8 cellular contexts compared by ENCODE assay signal in the genomic region with DNA sequence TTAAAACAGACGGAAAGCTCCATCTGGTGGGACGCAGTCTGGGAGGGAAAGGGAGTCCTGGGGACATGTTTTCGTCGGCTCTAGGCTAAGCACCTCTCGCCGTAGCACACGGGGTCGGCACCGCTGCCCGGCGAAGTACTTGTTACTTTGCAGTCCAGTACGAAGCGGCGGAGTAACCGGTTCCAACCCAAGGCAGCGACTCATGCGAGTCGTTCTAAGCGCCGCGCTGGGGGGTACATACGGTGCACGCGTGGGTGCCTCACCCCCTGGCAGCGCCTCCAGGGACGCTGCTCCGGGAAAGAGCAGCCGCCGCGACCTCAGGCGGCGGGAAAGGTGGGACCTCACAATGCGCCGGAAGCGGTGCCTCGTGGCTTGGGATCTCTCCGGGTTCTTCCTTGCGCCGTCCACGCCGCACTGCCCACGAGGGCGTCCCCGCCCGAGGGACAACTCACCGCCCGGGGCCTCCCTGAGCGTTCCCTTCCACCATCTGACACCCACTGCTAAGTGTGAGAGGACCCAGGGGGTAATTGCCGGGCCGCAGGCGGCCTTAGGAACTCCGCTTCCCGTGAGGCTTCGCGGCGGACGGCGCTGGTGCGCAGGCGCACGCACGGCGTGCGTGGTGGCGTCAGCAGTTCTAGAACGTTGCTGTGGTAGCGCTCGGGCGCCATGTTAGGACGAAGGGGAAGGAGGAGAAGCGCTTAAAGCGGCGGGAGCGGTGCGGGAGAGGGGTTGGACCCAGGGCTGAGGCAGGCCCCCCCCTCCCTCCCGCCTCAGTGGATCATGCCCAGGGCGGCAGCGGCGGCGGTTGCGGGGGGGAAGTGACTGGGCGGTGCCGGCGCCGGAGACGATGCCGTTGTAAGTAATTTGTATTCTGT. TPM values are rescaled to one million over a fixed set of nuclear protein-coding genes. Genes with fewer than 3 reads are reported as not detected.
DNase-seq lines count a peak whose midpoint lies in the region; ATAC-seq and TF ChIP-seq lines count a peak whose summit lies in the region.

PAPOLA (plus strand) TSS at position 637 of the 875 bp plus-strand sequence; CDS start at position 848, 211 bp downstream.

- dilution Hi-C loops in mammary epithelial cell (cut with HindIII; ENCODE audit: low sequenced_read_pairs), result no loop called here

- H3K27me3 ChIP-seq in WERI-Rb-1 (ENCODE audit: insufficient read depth, low read depth, severe bottlenecking) (no peaks in the 10 kb centered on the region), mammary epithelial cell (ENCODE audit: insufficient read depth, low read length) (no peaks in the 10 kb centered on the region), smooth muscle cell (ENCODE audit: low read depth) (no peaks in the 10 kb centered on the region)

- H3K4me2 ChIP-seq in mammary epithelial cell (ENCODE audit: insufficient read depth, low read depth, low read length) (peak within 1 kb of the TSS; percentile 91), smooth muscle cell (peak within 1 kb of the TSS; percentile 85)

- H4K20me1 ChIP-seq in mammary epithelial cell (ENCODE audit: insufficient read depth, low read length), result peaks cover 5% of the 10 kb centered on the region
- peaks cover 42% of the 10 kb centered on the region for H4K20me1 ChIP-seq in smooth muscle cell (ENCODE audit: low read depth)

- peaks cover 28% of the 10 kb centered on the region for H3K36me3 ChIP-seq in WERI-Rb-1
- no peaks in the 10 kb centered on the region for H3K36me3 ChIP-seq in mammary epithelial cell (ENCODE audit: insufficient read depth, low read length)
- no peaks in the 10 kb centered on the region for H3K36me3 ChIP-seq in smooth muscle cell (ENCODE audit: low read depth)

- H3K4me1 ChIP-seq in mammary epithelial cell (ENCODE audit: insufficient read depth, low read length) (peaks cover 6% of the 10 kb centered on the region), smooth muscle cell (ENCODE audit: low read depth) (peaks cover 17% of the 10 kb centered on the region)

- H2AFZ ChIP-seq in mammary epithelial cell (ENCODE audit: low read depth, low read length), result peak within 1 kb of the TSS; percentile 94
- H2AFZ ChIP-seq in smooth muscle cell (ENCODE audit: low read depth), result peak within 1 kb of the TSS; percentile 97

- H3K9me3 ChIP-seq in WERI-Rb-1 (ENCODE audit: severe bottlenecking), result no peaks in the 10 kb centered on the region
- no peaks in the 10 kb centered on the region for H3K9me3 ChIP-seq in mammary epithelial cell (replicated peaks; ENCODE audit: insufficient read depth, low read length)
- no peaks in the 10 kb centered on the region for H3K9me3 ChIP-seq in smooth muscle cell (replicated peaks; ENCODE audit: low read depth)

- TF ChIP-seq CTCF in WERI-Rb-1 (IDR thresholded peaks at IDR 0.05; ENCODE audit: low read depth, low read length), result peak; percentile 37; the same call in 1 of the 2 replicates
- TF ChIP-seq CTCF in mammary epithelial cell (conservative IDR thresholded peaks at IDR 0.05 in 1 of 2, IDR thresholded peaks at IDR 0.05 in 1 of 2; ENCODE audit: extremely low read depth in 1 of 2, insufficient read depth in 1 of 2, low read depth in 1 of 2, low read length in 2 of 2), result peak in 1 of 2 donors; percentile 38
- no peak for TF ChIP-seq CTCF in smooth muscle cell (IDR thresholded peaks at IDR 0.05; ENCODE audit: borderline replicate concordance, insufficient read depth, poor library complexity, severe bottlenecking)

- CTCF ChIA-PET in mammary epithelial cell (lab: Charles Lee; ENCODE audit: low non-redundant PET), result no interaction called here

- WGBS in mammary epithelial cell (ENCODE audit: low coverage, missing lambda C conversion rate), result 4% methylated on average over 40 of the region's 87 CpGs
- 2% methylated on average over 75 of the region's 87 CpGs for WGBS in smooth muscle cell (ENCODE audit: low lambda C conversion rate)

- DNase-seq in ACHN (peak; percentile 93), NCI-H2196 treated with DMSO at 0.1 percent for 48 hours (lab: John Stamatoyannopoulos, UW; ENCODE audit: unreplicated experiment) (peak; percentile 54), WERI-Rb-1 (peak; percentile 96), mammary epithelial cell (peak; percentile 94), iPS-NIHi11 (ENCODE audit: low spot score) (peak; percentile 96), smooth muscle cell (lab: John Stamatoyannopoulos, UW; ENCODE audit: unreplicated experiment) (peak; percentile 84)

- no peaks in the 10 kb centered on the region for H3F3A ChIP-seq in smooth muscle cell (ENCODE audit: low read depth)

- H3K9ac ChIP-seq in mammary epithelial cell (ENCODE audit: insufficient read depth, low read length) (peak within 1 kb of the TSS; percentile 98), smooth muscle cell (ENCODE audit: low read depth) (peak within 1 kb of the TSS; percentile 96)

- intact Hi-C loops in mammary epithelial cell (cut with micrococcal nuclease), result loop anchor here (2.0 to 10.0 kb wide), 2 partner anchors 139 to 293 kb away; partner anchors contain the start of genes ATG2B, GSKIP and VRK1

- in situ Hi-C loops in ACHN (cut with HindIII; ENCODE audit: low pct_ligation_motif_present, low pct_unique_long_range_greater_than_20kb, low sequenced_read_pairs), result no loop called here
- in situ Hi-C loops in mammary epithelial cell (cut with MboI; ENCODE audit: low sequenced_read_pairs in 2 of 2), result no loop called here

- peak within 1 kb of the TSS; percentile 78 for H3K4me3 ChIP-seq in WERI-Rb-1 (ENCODE audit: low read depth, low read length)
- H3K4me3 ChIP-seq in mammary epithelial cell (replicated peaks in 1 of 3; ENCODE audit: insufficient read depth in 1 of 3, low read depth in 2 of 3, low read length in 3 of 3), result peak within 1 kb of the TSS; percentile 98 to 100 (median 99)
- H3K4me3 ChIP-seq in smooth muscle cell, result peak within 1 kb of the TSS; percentile 90

- H3K79me2 ChIP-seq in mammary epithelial cell (ENCODE audit: insufficient read depth, low read length) (peaks cover 60% of the 10 kb centered on the region), smooth muscle cell (ENCODE audit: low read depth) (peaks cover 47% of the 10 kb centered on the region)

- H3K27ac ChIP-seq in WERI-Rb-1 (peak within 1 kb of the TSS; percentile 97), mammary epithelial cell (ENCODE audit: insufficient read depth, low read depth, low read length) (peak within 1 kb of the TSS; percentile 73), smooth muscle cell (ENCODE audit: low read depth) (peak within 1 kb of the TSS; percentile 91)

- TSS peak; percentile 83 for BruUV-seq in mammary epithelial cell (replicated peaks; lab: Mats Ljungman, UMichigan)

- ATAC-seq in GM18870 (IDR thresholded peaks at IDR 0.05; ENCODE audit: unreplicated experiment) (peak; percentile 84), HG03135 (IDR thresholded peaks at IDR 0.05; ENCODE audit: unreplicated experiment) (peak; percentile 94)

RNA-seq across cellular contexts. Expression of gene PAPOLA, which starts in this region (rescaled TPM):
- total RNA-seq in mammary epithelial cell, result 100 to 1,000 TPM; 117 to 152 TPM
- 97.4 TPM for polyA plus RNA-seq in mammary epithelial cell
- polyA minus RNA-seq in mammary epithelial cell, result 89.9 TPM
- total RNA-seq in smooth muscle cell, result 137 and 140 TPM in 2 replicates
- 109 and 119 TPM in 2 replicates for polyA plus RNA-seq in smooth muscle cell

Comparison
In these comparisons a context has a peak if more than half of its experiments do, and no peak if none do; other contexts are left out.
1. Peak in every context shown above with its lines: DNase-seq, ATAC-seq, H3K4me3 ChIP-seq and H3K27ac ChIP-seq.